Comparison of ENCODE assay signal across 2 cellular contexts in genomic region chr1:65141918-65142317, GRCh38.
TF ChIP-seq lines count a peak whose summit lies in the region.

No MANE protein-coding gene starts in this region.

TF ChIP-seq in HCT116, 20 proteins besides CTCF, POLR2A, EP300 and RAD21:
- no peak for TF ChIP-seq JUND (IDR thresholded peaks at IDR 0.05)
- no peak for TF ChIP-seq CEBPB (IDR thresholded peaks at IDR 0.05; ENCODE audit: low read depth)
- no peak for TF ChIP-seq SRF (IDR thresholded peaks at IDR 0.05; ENCODE audit: low read depth)
- no peak for TF ChIP-seq REST (IDR thresholded peaks at IDR 0.05; ENCODE audit: low read depth)

TF ChIP-seq in endothelial cell of umbilical vein, 7 proteins besides CTCF, POLR2A, EP300 and RAD21:
- TF ChIP-seq GATA2 (IDR thresholded peaks at IDR 0.05; ENCODE audit: insufficient read depth, insufficient read length, low read depth, low read length) (no peak), EZH2 (IDR thresholded peaks at IDR 0.05; ENCODE audit: borderline replicate concordance, low read depth, low read length, severe bottlenecking) (no peak), JUN (IDR thresholded peaks at IDR 0.05; ENCODE audit: borderline replicate concordance, insufficient read depth, insufficient read length, low read depth) (no peak), MYC (IDR thresholded peaks at IDR 0.05; ENCODE audit: low read depth, low read length) (no peak), FOS (IDR thresholded peaks at IDR 0.05; ENCODE audit: borderline replicate concordance, insufficient read depth, low read length) (no peak), MAX (IDR thresholded peaks at IDR 0.05; ENCODE audit: insufficient read depth, insufficient read length) (no peak), POLR2AphosphoS5 (IDR thresholded peaks at IDR 0.05; ENCODE audit: insufficient read depth, low read depth, low read length) (no peak)
